ENCODE assay signal across 18 cellular contexts in genomic region chr9:82601272-82601835, GRCh38.
DNase-seq lines count a peak whose midpoint lies in the region; ATAC-seq, FAIRE-seq and TF ChIP-seq lines count a peak whose summit lies in the region.
"Had no signal": no experiment of that assay in that cellular context is flagged by ENCODE, and none has a peak within 500 bp of the region (broad histone marks: within the 10 kb centered on the region; RNA-seq: fewer than 3 reads in every experiment).

No MANE protein-coding gene starts in this region.

- TF ChIP-seq POLR2A in body of pancreas (IDR thresholded peaks at IDR 0.05) (no peak), HepG2 (IDR thresholded peaks at IDR 0.05; ENCODE audit: insufficient read depth in 1 of 2, low read depth in 2 of 2, low read length in 2 of 2) (no peak)

- H3K4me3 ChIP-seq in cardiac muscle cell (no peak overlapping the region), right atrium auricular region (no peak overlapping the region), body of pancreas (no peak overlapping the region), HepG2 (replicated peaks in 1 of 3; ENCODE audit: insufficient read depth in 1 of 3, low read depth in 2 of 3, low read length in 3 of 3) (peak overlapping the region in 2 of 3 experiments; percentile 56 to 73; a peak in 5 of 6 replicates)
- H3K4me3 ChIP-seq: thoracic aorta had no signal

- WGBS in body of pancreas, 2 donors, result 36 to 37% methylated on average over 3 of the region's 3 CpGs
- WGBS in HepG2 (ENCODE audit: low lambda C conversion rate), result under 1% methylated on average over 3 of the region's 3 CpGs

- no peaks in the 10 kb centered on the region for H3K36me3 ChIP-seq in cardiac muscle cell
- H3K36me3 ChIP-seq in right atrium auricular region, result no peaks in the 10 kb centered on the region
- H3K36me3 ChIP-seq in body of pancreas (replicated peaks in 1 of 2; ENCODE audit: insufficient read depth in 1 of 2, low read depth in 2 of 2), result no peaks in the 10 kb centered on the region
- H3K36me3 ChIP-seq in HepG2 (replicated peaks in 1 of 2; ENCODE audit: control insufficient read depth in 1 of 2, insufficient read depth in 2 of 2, low read length in 2 of 2), result no peaks in the 10 kb centered on the region
- H3K36me3 ChIP-seq: thoracic aorta had no signal

- no peaks in the 10 kb centered on the region for H3K4me1 Mint-ChIP-seq in activated T-helper 2 cell treated with anti-CD3 and anti-CD28 coated beads, Interferon-gamma antibody, Interleukin-2, Interleukin-4, amounts not matched to agents 10 μg/mL and 5 μg/mL and 100 μg/mL, durations not matched to agents 14 hours and 24 hours and 36 hours (ENCODE audit: low read depth)

- no peak overlapping the region for H3K27ac ChIP-seq in cardiac muscle cell
- no peak overlapping the region for H3K27ac ChIP-seq in right atrium auricular region
- H3K27ac ChIP-seq in body of pancreas, result peak overlapping the region; percentile 45 to 86 (median 80)
- peak overlapping the region; percentile 86 for H3K27ac ChIP-seq in HepG2 (ENCODE audit: extremely low read length, insufficient read depth, low read length)
- H3K27ac ChIP-seq: RWPE1, thoracic aorta had no signal

- DNase-seq in cardiac muscle cell (ENCODE audit: low read depth in 1 of 2, low spot score in 1 of 2) (peak; percentile 39 to 74), right atrium auricular region (ENCODE audit: low spot score) (no peak), body of pancreas (no peak), HepG2 (ENCODE audit: low spot score) (peak; percentile 66), posterior vena cava (ENCODE audit: low spot score) (no peak)
- DNase-seq in activated T-helper 2 cell treated with anti-CD3 and anti-CD28 coated beads, Interferon-gamma antibody, Interleukin-2, Interleukin-4, amounts not matched to agents 10 μg/mL and 5 μg/mL and 100 μg/mL, durations not matched to agents 14 hours and 24 hours and 36 hours (ENCODE audit: low spot score), result no peak
- DNase-seq: cerebellar nuclear complex; glutamatergic neuron; NCI-H187 treated with DMSO at 0.1 percent for 48 hours; stimulated activated CD4-positive, alpha-beta T cell treated with anti-CD3 and anti-CD28 coated beads, Interleukin-4, amount 100 ng/mL, for 1 hour had no signal

- intact Hi-C loops in body of pancreas (cut with DNase I), result no loop called here
- intact Hi-C loops in HepG2 (cut with micrococcal nuclease; ENCODE audit: unreplicated experiment), result loop anchor here (5.0 to 10.0 kb wide), 2 partner anchors 767 to 969 kb away; no protein-coding TSS in a partner anchor
- intact Hi-C loops in posterior vena cava (cut with DNase I), result no loop called here
- intact Hi-C loops in activated T-helper 2 cell treated with anti-CD3 and anti-CD28 coated beads, Interferon-gamma antibody, Interleukin-2, Interleukin-4, amounts not matched to agents 10 μg/mL and 5 μg/mL and 100 μg/mL, durations not matched to agents 14 hours and 24 hours and 36 hours (cut with micrococcal nuclease), result no loop called here

- H3K4me3 Mint-ChIP-seq in activated T-helper 2 cell treated with anti-CD3 and anti-CD28 coated beads, Interferon-gamma antibody, Interleukin-2, Interleukin-4, amounts not matched to agents 10 μg/mL and 5 μg/mL and 100 μg/mL, durations not matched to agents 14 hours and 24 hours and 36 hours (ENCODE audit: low read depth), result no peak overlapping the region
- H3K4me3 Mint-ChIP-seq: T-helper 1 cell treated with Interleukin-12 subunit alpha and Interleukin-12 subunit beta and Interleukin-4 antibody, amounts not matched to agents 30 μg/mL and 1 μg/mL, for 36 hours had no signal

- TSS peak; percentile 77 for BruUV-seq in HepG2 (replicated peaks; lab: Mats Ljungman, UMichigan)

- no peak for TF ChIP-seq RAD21 in HepG2 (CRISPR knock-in tag; IDR thresholded peaks at IDR 0.05)

- no peaks in the 10 kb centered on the region for H4K20me1 ChIP-seq in HepG2 (ENCODE audit: insufficient read depth, low read length)

- H3K9me3 ChIP-seq in cardiac muscle cell (ENCODE audit: low read depth) (no peaks in the 10 kb centered on the region), right atrium auricular region (no peaks in the 10 kb centered on the region), body of pancreas (no peaks in the 10 kb centered on the region), HepG2 (ENCODE audit: low read length) (no peaks in the 10 kb centered on the region)
- H3K9me3 ChIP-seq: thoracic aorta had no signal

- H3K79me2 ChIP-seq in HepG2 (ENCODE audit: insufficient read depth, low read length), result peaks cover 4% of the 10 kb centered on the region

- H3K27me3 ChIP-seq in cardiac muscle cell, result no peaks in the 10 kb centered on the region
- no peaks in the 10 kb centered on the region for H3K27me3 ChIP-seq in right atrium auricular region
- no peaks in the 10 kb centered on the region for H3K27me3 ChIP-seq in body of pancreas
- no peaks in the 10 kb centered on the region for H3K27me3 ChIP-seq in HepG2 (ENCODE audit: control insufficient read depth in 1 of 2, insufficient read depth in 2 of 2, low read length in 2 of 2)

- no peaks in the 10 kb centered on the region for H3K36me3 Mint-ChIP-seq in activated T-helper 2 cell treated with anti-CD3 and anti-CD28 coated beads, Interferon-gamma antibody, Interleukin-2, Interleukin-4, amounts not matched to agents 10 μg/mL and 5 μg/mL and 100 μg/mL, durations not matched to agents 14 hours and 24 hours and 36 hours (ENCODE audit: low read depth)
- H3K36me3 Mint-ChIP-seq: activated naive CD4-positive, alpha-beta T cell treated with anti-CD3 and anti-CD28 coated beads, Interleukin-2, amount 50 U/mL, for 72 hours had no signal

- H3K9me3 Mint-ChIP-seq in activated T-helper 2 cell treated with anti-CD3 and anti-CD28 coated beads, Interferon-gamma antibody, Interleukin-2, Interleukin-4, amounts not matched to agents 10 μg/mL and 5 μg/mL and 100 μg/mL, durations not matched to agents 14 hours and 24 hours and 36 hours, result no peaks in the 10 kb centered on the region
- H3K9me3 Mint-ChIP-seq: activated naive CD4-positive, alpha-beta T cell treated with anti-CD3 and anti-CD28 coated beads, Interleukin-2, amount 50 U/mL, for 72 hours; T-helper 1 cell treated with Interleukin-12 subunit alpha and Interleukin-12 subunit beta and Interleukin-4 antibody, amounts not matched to agents 30 μg/mL and 1 μg/mL, for 36 hours had no signal

- TF ChIP-seq CTCF in cardiac muscle cell (IDR thresholded peaks at IDR 0.05; ENCODE audit: low read depth, low read length) (no peak), right atrium auricular region (IDR thresholded peaks at IDR 0.05) (no peak), body of pancreas (IDR thresholded peaks at IDR 0.05) (no peak), HepG2 (CRISPR knock-in tag; IDR thresholded peaks at IDR 0.05) (no peak)

- ATAC-seq in body of pancreas (no peak), HepG2 (peak; percentile 77), GM19455 (IDR thresholded peaks at IDR 0.05; ENCODE audit: unreplicated experiment) (no peak), HG02759 (IDR thresholded peaks at IDR 0.05; ENCODE audit: unreplicated experiment) (no peak)
- ATAC-seq: activated naive CD4-positive, alpha-beta T cell treated with anti-CD3 and anti-CD28 coated beads, Interleukin-2, amount 50 U/mL, for 72 hours had no signal

- peak overlapping the region; percentile 94 for H3K4me2 ChIP-seq in HepG2 (ENCODE audit: low read depth, low read length)

- no peak overlapping the region for H3K27ac Mint-ChIP-seq in activated T-helper 2 cell treated with anti-CD3 and anti-CD28 coated beads, Interferon-gamma antibody, Interleukin-2, Interleukin-4, amounts not matched to agents 10 μg/mL and 5 μg/mL and 100 μg/mL, durations not matched to agents 14 hours and 24 hours and 36 hours
- H3K27ac Mint-ChIP-seq: activated naive CD4-positive, alpha-beta T cell treated with anti-CD3 and anti-CD28 coated beads, Interleukin-2, amount 50 U/mL, for 72 hours; T-helper 1 cell treated with Interleukin-12 subunit alpha and Interleukin-12 subunit beta and Interleukin-4 antibody, amounts not matched to agents 30 μg/mL and 1 μg/mL, for 36 hours had no signal

- no peak for FAIRE-seq in HepG2 (lab: Jason Lieb, UNC)
- FAIRE-seq: H1, keratinocyte had no signal

- peaks cover 29% of the 10 kb centered on the region for H3K4me1 ChIP-seq in cardiac muscle cell (ENCODE audit: low read depth)
- H3K4me1 ChIP-seq in right atrium auricular region, result peaks cover 0 to 5% of the 10 kb centered on the region in 2 donors
- peaks cover 85% of the 10 kb centered on the region for H3K4me1 ChIP-seq in body of pancreas
- peaks cover 99% of the 10 kb centered on the region for H3K4me1 ChIP-seq in HepG2 (ENCODE audit: insufficient read depth, low read length)

- POLR2A ChIA-PET in HepG2 (lab: Yijun Ruan, JAX), result interaction anchor here (0.7 to 3.1 kb wide), 6 partner anchors 12 to 288 kb away, joined by 3 to 23 read pairs (median 5); no protein-coding TSS in a partner anchor

- H2AFZ ChIP-seq in HepG2 (ENCODE audit: low read length), result peak overlapping the region; percentile 17

- no peaks in the 10 kb centered on the region for H3K27me3 Mint-ChIP-seq in activated T-helper 2 cell treated with anti-CD3 and anti-CD28 coated beads, Interferon-gamma antibody, Interleukin-2, Interleukin-4, amounts not matched to agents 10 μg/mL and 5 μg/mL and 100 μg/mL, durations not matched to agents 14 hours and 24 hours and 36 hours (ENCODE audit: low read depth)

- H3K9ac ChIP-seq in HepG2 (ENCODE audit: insufficient read depth, low read depth, low read length), result peak overlapping the region; percentile 87

- no peak for TF ChIP-seq EP300 in HepG2 (IDR thresholded peaks at IDR 0.05; ENCODE audit: low read depth in 2 of 2, low read length in 2 of 2)
- no peak for TF ChIP-seq EP300 in HepG2 (CRISPR knock-in tag; IDR thresholded peaks at IDR 0.05; ENCODE audit: borderline replicate concordance)

- in situ Hi-C loops in HepG2 (cut with HindIII; ENCODE audit: extremely low pct_ligation_motif_present, low pct_unique_long_range_greater_than_20kb), result no loop called here

- CTCF ChIA-PET in HepG2 (lab: Yijun Ruan, JAX; ENCODE audit: low intra/inter-chr PET ratio, low total read pairs), result no interaction called here

TF ChIP-seq in HepG2, 621 proteins besides CTCF, POLR2A, EP300 and RAD21 (continues in another document):
- TF ChIP-seq AKAP8 (CRISPR knock-in tag; IDR thresholded peaks at IDR 0.05) (no peak), ZFX (CRISPR knock-in tag; IDR thresholded peaks at IDR 0.05; ENCODE audit: low read depth) (peak; percentile 64), MAX (IDR thresholded peaks at IDR 0.05) (peak; percentile 24; the same call in 1 of the 2 replicates), CHD2 (IDR thresholded peaks at IDR 0.05; ENCODE audit: low read depth, low read length) (no peak), ZNF3 (CRISPR knock-in tag; IDR thresholded peaks at IDR 0.05) (peak; percentile 92), ZNF644 (CRISPR knock-in tag; IDR thresholded peaks at IDR 0.05; ENCODE audit: low read depth) (0 out of 2 replicates have a peak, but pooled peaks have one; percentile 37)

Comparison
In these comparisons a context has a peak if more than half of its experiments do, and no peak if none do; other contexts are left out.
1. DNase-seq: peak in cardiac muscle cell (2 of 2) and HepG2 (single experiment); none in right atrium auricular region (single experiment), body of pancreas (0 of 4), posterior vena cava (single experiment) and activated T-helper 2 cell treated with anti-CD3 and anti-CD28 coated beads, Interferon-gamma antibody, Interleukin-2, Interleukin-4, amounts not matched to agents 10 μg/mL and 5 μg/mL and 100 μg/mL, durations not matched to agents 14 hours and 24 hours and 36 hours (single experiment).
2. H3K27ac ChIP-seq: peak in body of pancreas (4 of 4) and HepG2 (single experiment); none in cardiac muscle cell (single experiment) and right atrium auricular region (0 of 2).
3. H3K4me3 ChIP-seq: peak in HepG2 (2 of 3); none in cardiac muscle cell (single experiment), right atrium auricular region (0 of 2) and body of pancreas (0 of 2).